8 cellular contexts compared by ENCODE assay signal in genomic region chr6:116564921-116565872, GRCh38. TPM values are rescaled to one million over a fixed set of nuclear protein-coding genes. Genes with fewer than 3 reads are reported as not detected.
DNase-seq lines count a peak whose midpoint lies in the region; ATAC-seq and TF ChIP-seq lines count a peak whose summit lies in the region.

No MANE protein-coding gene starts in this region.

- no peaks in the 10 kb centered on the region for H4K20me1 ChIP-seq in OCI-LY1 (ENCODE audit: insufficient read depth, low read length)
- no peaks in the 10 kb centered on the region for H4K20me1 ChIP-seq in osteoblast (ENCODE audit: insufficient read depth, low read length)

- H3K79me2 ChIP-seq in OCI-LY1 (ENCODE audit: insufficient read depth, low read length) (no peaks in the 10 kb centered on the region), osteoblast (ENCODE audit: insufficient read depth, low read length) (peaks cover 9% of the 10 kb centered on the region)

- POLR2A ChIA-PET in BJ (lab: Charles Lee) = no interaction called here

- CTCF ChIA-PET in BJ (lab: Yijun Ruan, JAX) = interaction anchor here (0.7 to 9.0 kb wide), 10 partner anchors 10 to 348 kb away, joined by 3 to 127 read pairs (median 4); partner anchors contain the start of gene CALHM5

- H3K4me3 ChIP-seq in BJ (ENCODE audit: low read depth, low read length) = peak overlapping the region; percentile 9; the same call in 1 of the 2 replicates
- H3K4me3 ChIP-seq in OCI-LY1 (ENCODE audit: low read depth, low read length, poor library complexity, severe bottlenecking) = peak overlapping the region; percentile 5
- H3K4me3 ChIP-seq in epithelial cell of esophagus (ENCODE audit: low read length) = peak overlapping the region; percentile 6
- H3K4me3 ChIP-seq in osteoblast (ENCODE audit: insufficient read depth, low read length) = peak overlapping the region; percentile 66

- H3K27me3 ChIP-seq in BJ (ENCODE audit: control insufficient read depth, insufficient read depth, low read length) (no peaks in the 10 kb centered on the region), OCI-LY1 (ENCODE audit: insufficient read depth, low read length) (no peaks in the 10 kb centered on the region), osteoblast (ENCODE audit: insufficient read depth, low read length) (no peaks in the 10 kb centered on the region)

- ATAC-seq in HG03025 (IDR thresholded peaks at IDR 0.05; ENCODE audit: low FRiP score, unreplicated experiment) = no peak

- H3F3A ChIP-seq in OCI-LY1 (ENCODE audit: insufficient read depth, low read length) = no peaks in the 10 kb centered on the region

- H3K4me2 ChIP-seq in OCI-LY1 (ENCODE audit: low read length) (peak overlapping the region; percentile 20; the same call in 1 of the 2 replicates), osteoblast (ENCODE audit: insufficient read depth, low read length) (peak overlapping the region; percentile 75)

- no peaks in the 10 kb centered on the region for H3K9me2 ChIP-seq in OCI-LY1 (ENCODE audit: low read depth, low read length)

- H3K9me3 ChIP-seq in OCI-LY1 (ENCODE audit: low read length) (no peaks in the 10 kb centered on the region), osteoblast (ENCODE audit: low read depth, low read length) (no peaks in the 10 kb centered on the region)

- TF ChIP-seq CTCF in BJ (IDR thresholded peaks at IDR 0.05; ENCODE audit: insufficient read depth, low read depth, low read length) = no peak
- no peak for TF ChIP-seq CTCF in OCI-LY1 (IDR thresholded peaks at IDR 0.05; ENCODE audit: low read length)
- no peak for TF ChIP-seq CTCF in epithelial cell of esophagus (IDR thresholded peaks at IDR 0.05; ENCODE audit: insufficient read depth, low read depth, low read length, missing control alignments)
- no peak for TF ChIP-seq CTCF in osteoblast (IDR thresholded peaks at IDR 0.05; ENCODE audit: extremely low read depth, low read depth, low read length)

- H3K36me3 ChIP-seq in BJ (ENCODE audit: control insufficient read depth, insufficient read depth, low read length) (no peaks in the 10 kb centered on the region), OCI-LY1 (ENCODE audit: insufficient read depth, low read length) (no peaks in the 10 kb centered on the region), osteoblast (ENCODE audit: insufficient read depth, low read length) (no peaks in the 10 kb centered on the region)

- DNase-seq in BJ (ENCODE audit: low read depth) (no peak), epithelial cell of esophagus (ENCODE audit: low read depth) (peak; percentile 24), osteoblast (ENCODE audit: insufficient read length, low spot score, missing footprints) (peak; percentile 37), GOT3 (lab: John Stamatoyannopoulos, UW) (no peak), kidney tubule cell (ENCODE audit: low spot score) (no peak), islet precursor cell (no peak)

- H2AFZ ChIP-seq in OCI-LY1 (ENCODE audit: low read length) (no peak overlapping the region), osteoblast (ENCODE audit: low read length) (peak overlapping the region; percentile 90)

- no peak overlapping the region for H3K27ac ChIP-seq in OCI-LY1 (ENCODE audit: low read depth, low read length, poor library complexity, severe bottlenecking)
- peak overlapping the region; percentile 64 for H3K27ac ChIP-seq in osteoblast (ENCODE audit: low read depth, low read length)

- H3K4me1 ChIP-seq in OCI-LY1 (ENCODE audit: insufficient read depth, low read length, severe bottlenecking) (peaks cover 13% of the 10 kb centered on the region), osteoblast (ENCODE audit: insufficient read depth, low read length) (peaks cover 26% of the 10 kb centered on the region)

- no peak overlapping the region; the same call in 1 of the 2 replicates for H3K9ac ChIP-seq in OCI-LY1 (ENCODE audit: low read length)

RNA-seq across cellular contexts. Expression of gene RWDD1, which starts 6.1 kb away (rescaled TPM):
- polyA plus RNA-seq in BJ (2011; rRNA removed) = 22.5 and 44.3 TPM in 2 replicates
- polyA minus RNA-seq in BJ (2011; rRNA and poly(A)+ RNA removed) = 6.1 and 9.6 TPM in 2 replicates
- 35.1 and 39.1 TPM in 2 replicates for total RNA-seq in osteoblast

RNA-seq across cellular contexts. Expression of gene CALHM4, which starts 11.6 kb away (rescaled TPM):
- polyA plus RNA-seq in BJ (2011; rRNA removed) = not detected in 2 replicates
- polyA minus RNA-seq in BJ (2011; rRNA and poly(A)+ RNA removed) = 0.14 TPM in 1 of 2 replicates, not detected in the other
- total RNA-seq in osteoblast = not detected in 2 replicates

RNA-seq across cellular contexts. Expression of gene TRAPPC3L, which starts 19.7 kb away (rescaled TPM):
- 0.04 and 0.17 TPM in 2 replicates for polyA plus RNA-seq in BJ (2011; rRNA removed)
- not detected in 2 replicates for polyA minus RNA-seq in BJ (2011; rRNA and poly(A)+ RNA removed)
- total RNA-seq in osteoblast = under 0.01 and 0.29 TPM in 2 replicates

RNA-seq across cellular contexts. Expression of gene RSPH4A, which starts 51.1 kb away (rescaled TPM):
- polyA plus RNA-seq in BJ (2011; rRNA removed) = 0.09 and 0.13 TPM in 2 replicates
- 0.26 TPM in 1 of 2 replicates, not detected in the other for polyA minus RNA-seq in BJ (2011; rRNA and poly(A)+ RNA removed)
- 0.36 and 0.59 TPM in 2 replicates for total RNA-seq in osteoblast

RNA-seq across cellular contexts. Expression of gene CALHM5, which starts 53.8 kb away (rescaled TPM):
- 4.4 and 6.6 TPM in 2 replicates for polyA plus RNA-seq in BJ (2011; rRNA removed)
- polyA minus RNA-seq in BJ (2011; rRNA and poly(A)+ RNA removed) = 4.1 and 4.2 TPM in 2 replicates
- total RNA-seq in osteoblast = 14.8 and 16.2 TPM in 2 replicates

Comparison
In these comparisons a context has a peak if more than half of its experiments do, and no peak if none do; other contexts are left out.
1. DNase-seq: peak in epithelial cell of esophagus (single experiment) and osteoblast (single experiment); none in BJ (single experiment), GOT3 (single experiment), kidney tubule cell (single experiment) and islet precursor cell (single experiment).
2. H3K4me3 ChIP-seq: peak in every context shown above with its lines; median percentile 66 in osteoblast; 9 in BJ; 6 in epithelial cell of esophagus; 5 in OCI-LY1.